Comparison of ENCODE assay signal across 1 cellular context in the genomic region with DNA sequence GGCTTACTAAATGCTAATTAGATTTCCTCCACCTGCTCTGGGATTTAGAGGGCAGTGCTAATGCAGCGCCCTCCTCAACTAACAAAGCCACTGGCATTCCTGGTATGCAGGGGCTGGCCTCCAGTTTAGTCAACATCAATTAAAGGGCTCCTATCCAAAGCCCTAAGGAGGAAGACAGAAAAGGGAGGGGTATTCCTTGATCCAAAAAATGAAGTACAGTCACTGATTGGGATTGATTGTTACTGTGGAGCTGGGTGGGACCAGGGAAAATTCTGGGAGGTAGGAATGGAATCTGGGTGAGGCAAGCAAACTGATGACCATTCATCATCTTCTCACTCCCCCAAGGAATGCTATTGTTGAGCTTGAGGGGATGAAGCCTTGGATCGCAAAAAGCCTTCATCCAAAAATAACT.
A peak's percentile ranks its signal among the peaks of the same experiment; 100 is the strongest.
TF ChIP-seq lines count a peak whose summit lies in the region.

No MANE protein-coding gene starts in this region.

TF ChIP-seq in SK-N-SH, 30 proteins besides CTCF, POLR2A, EP300 and RAD21 (continued from another document):
- TF ChIP-seq, protein P1, sequence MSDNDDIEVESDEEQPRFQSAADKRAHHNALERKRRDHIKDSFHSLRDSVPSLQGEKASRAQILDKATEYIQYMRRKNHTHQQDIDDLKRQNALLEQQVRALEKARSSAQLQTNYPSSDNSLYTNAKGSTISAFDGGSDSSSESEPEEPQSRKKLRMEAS (IDR thresholded peaks at IDR 0.05; ENCODE audit: low read depth): no peak
- 0 out of 2 replicates have a peak, but pooled peaks have one; percentile 6 for TF ChIP-seq RXRA (IDR thresholded peaks at IDR 0.05; ENCODE audit: borderline replicate concordance, low read depth)
